ENCODE assay signal across 16 cellular contexts in the genomic region with DNA sequence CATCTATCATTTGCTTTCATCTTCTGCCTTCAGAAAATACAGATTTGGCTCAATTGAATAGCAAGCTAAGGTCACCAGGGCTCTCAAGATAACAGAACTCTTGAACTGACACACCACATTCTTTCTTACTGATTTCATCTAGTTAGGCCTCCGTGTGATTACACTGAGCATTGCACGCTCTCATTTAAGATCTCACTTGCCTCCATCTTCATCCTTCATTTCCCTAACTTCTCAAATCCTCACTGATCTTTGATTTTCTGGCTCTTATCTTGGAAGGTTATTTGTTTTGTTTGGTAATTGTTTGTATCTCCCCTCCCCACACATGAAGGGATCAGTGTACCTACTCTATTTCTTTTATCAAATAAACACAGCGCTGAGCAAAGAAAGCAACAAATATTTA. TPM values are rescaled to one million over a fixed set of nuclear protein-coding genes. Genes with fewer than 3 reads are reported as not detected.
DNase-seq lines count a peak whose midpoint lies in the region; ATAC-seq, FAIRE-seq and TF ChIP-seq lines count a peak whose summit lies in the region.
"Had no signal": no experiment of that assay in that cellular context is flagged by ENCODE, and none has a peak within 500 bp of the region (broad histone marks: within the 10 kb centered on the region; RNA-seq: fewer than 3 reads in every experiment).

No MANE protein-coding gene starts in this region.

- H3K79me1 ChIP-seq in IMR-90 (ENCODE audit: low read depth in 1 of 2, low read length in 2 of 2) (no peaks in the 10 kb centered on the region; a peak in 1 of 4 replicates), mesenchymal stem cell (replicated peaks; ENCODE audit: low read length, poor library complexity, severe bottlenecking) (peaks cover 2% of the 10 kb centered on the region)

- H3K4me3 Mint-ChIP-seq in T-helper 17 cell, result no peak overlapping the region

- H4K8ac ChIP-seq in IMR-90 (ENCODE audit: low read depth in 2 of 2, low read length in 2 of 2) (peak overlapping the region in 1 of 2 experiments; percentile 80; a peak in 2 of 4 replicates), mesenchymal stem cell (ENCODE audit: low read length) (no peak overlapping the region)

- no peak for TF ChIP-seq RAD21 in IMR-90 (IDR thresholded peaks at IDR 0.05; ENCODE audit: low read length)

- H3K4me1 Mint-ChIP-seq in T-helper 17 cell, result peaks cover 7% of the 10 kb centered on the region

- H3K27me3 ChIP-seq in IMR-90 (ENCODE audit: control insufficient read depth, insufficient read depth, low read length) (no peaks in the 10 kb centered on the region), mesenchymal stem cell (ENCODE audit: control insufficient read depth in 1 of 2, insufficient read depth in 1 of 2, low read length in 2 of 2) (no peaks in the 10 kb centered on the region)
- H3K27me3 ChIP-seq: spleen, tibial nerve had no signal

- POLR2A ChIA-PET in IMR-90 (lab: Charles Lee; ENCODE audit: unreplicated experiment), result interaction anchor here (1.0 kb wide), 1 partner anchor 38 kb away, joined by 3 read pairs; no protein-coding TSS in a partner anchor

- H2AK5ac ChIP-seq in IMR-90 (ENCODE audit: low read depth, low read length) (no peak overlapping the region), mesenchymal stem cell (ENCODE audit: low read length, severe bottlenecking) (no peak overlapping the region)

- intact Hi-C loops in IMR-90 (cut with micrococcal nuclease), result no loop called here

- H3K27ac ChIP-seq in IMR-90 (ENCODE audit: insufficient read depth, low read length) (peak overlapping the region; percentile 62; the same call in 1 of the 2 replicates), mesenchymal stem cell (ENCODE audit: low read length, poor library complexity, severe bottlenecking) (no peak overlapping the region)
- H3K27ac ChIP-seq: spleen, tibial nerve had no signal

- H2AK9ac ChIP-seq in IMR-90 (replicated peaks; ENCODE audit: low read depth, low read length, poor library complexity), result no peak overlapping the region

- FAIRE-seq in GM19239 (lab: Jason Lieb, UNC), result no peak

- H3K9ac ChIP-seq in IMR-90 (ENCODE audit: low read depth, low read length), result no peak overlapping the region; the same call in 1 of the 2 replicates
- peak overlapping the region; percentile 36 for H3K9ac ChIP-seq in mesenchymal stem cell (ENCODE audit: low read length)

- DNase-seq in AG08396 (ENCODE audit: low spot score) (peak; percentile 57), IMR-90 (peak; percentile 78), dedifferentiated amniotic fluid mesenchymal stem cell (ENCODE audit: extremely low spot score) (peak; percentile 21), mesenchymal stem cell (peak; percentile 69), T-helper 17 cell (no peak), GM19239 (ENCODE audit: insufficient read length, low spot score) (no peak)
- no peak for DNase-seq in stimulated activated naive CD4-positive, alpha-beta T cell treated with Interleukin-2 at 50 U/mL for 16 hours (lab: John Stamatoyannopoulos, UW)
- DNase-seq in activated CD8-positive, alpha-beta memory T cell treated with anti-CD3 and anti-CD28 coated beads for 24 hours, result no peak
- DNase-seq: AML-193, DND-41, head of caudate nucleus, NCI-H1436 treated with DMSO at 0.1 percent for 48 hours, NCI-H748 treated with DMSO at 0.1 percent for 48 hours, SHP77 treated with DMSO at 0.1 percent for 48 hours, spleen had no signal

- H4K20me1 ChIP-seq in IMR-90 (ENCODE audit: insufficient read depth, low read length), result no peaks in the 10 kb centered on the region

- H3K56ac ChIP-seq in IMR-90 (ENCODE audit: extremely low read depth, insufficient read depth, low read length), result peak overlapping the region; percentile 57; the same call in 1 of the 2 replicates

- H3K14ac ChIP-seq in IMR-90 (replicated peaks; ENCODE audit: low read depth, low read length), result 0 out of 2 replicates have a peak overlapping the region, but pooled peaks have one; percentile 20
- no peak overlapping the region for H3K14ac ChIP-seq in mesenchymal stem cell (ENCODE audit: low read length in 2 of 2)

- H3K18ac ChIP-seq in IMR-90 (ENCODE audit: low read depth, low read length) (peak overlapping the region; percentile 92; the same call in 1 of the 2 replicates), mesenchymal stem cell (ENCODE audit: low read depth in 1 of 2, low read length in 2 of 2) (no peak overlapping the region)

- peaks cover 16% of the 10 kb centered on the region for H3K36me3 Mint-ChIP-seq in T-helper 17 cell (ENCODE audit: low read depth)

- BruUV-seq in IMR-90 (replicated peaks; lab: Mats Ljungman, UMichigan), result no TSS peak

- no peak for TF ChIP-seq CTCF in IMR-90 (conservative IDR thresholded peaks at IDR 0.05; ENCODE audit: low read depth, low read length)

- H4K5ac ChIP-seq in IMR-90 (ENCODE audit: low read depth, low read length), result peak overlapping the region; percentile 79

- H3K4ac ChIP-seq in IMR-90 (ENCODE audit: low read depth, low read length), result peak overlapping the region; percentile 5; the same call in 1 of the 2 replicates
- H3K4ac ChIP-seq in mesenchymal stem cell (ENCODE audit: low read depth in 1 of 2, low read length in 2 of 2), result no peak overlapping the region

- in situ Hi-C loops in IMR-90 (cut with MboI; ENCODE audit: low sequenced_read_pairs), result no loop called here

- H4K91ac ChIP-seq in IMR-90 (ENCODE audit: insufficient read depth, low read depth, low read length), result 0 out of 2 replicates have a peak overlapping the region, but pooled peaks have one; percentile 3
- H4K91ac ChIP-seq in mesenchymal stem cell (ENCODE audit: low read length), result no peak overlapping the region

- no peak overlapping the region for H3K4me3 ChIP-seq in IMR-90 (ENCODE audit: insufficient read depth, low read depth, low read length)
- no peak overlapping the region for H3K4me3 ChIP-seq in mesenchymal stem cell (ENCODE audit: insufficient read depth in 1 of 2, low read depth in 1 of 2, low read length in 2 of 2)
- H3K4me3 ChIP-seq: spleen, tibial nerve had no signal

- H2BK15ac ChIP-seq in IMR-90 (ENCODE audit: low read depth, low read length), result no peak overlapping the region
- no peak overlapping the region for H2BK15ac ChIP-seq in mesenchymal stem cell (ENCODE audit: low read depth, poor library complexity, severe bottlenecking)

- H2AFZ ChIP-seq in IMR-90 (replicated peaks; ENCODE audit: low read length, poor library complexity) (no peak overlapping the region), mesenchymal stem cell (ENCODE audit: low read depth, low read length) (no peak overlapping the region)

- H2BK5ac ChIP-seq in IMR-90 (ENCODE audit: low read depth, low read length, poor library complexity, severe bottlenecking), result peak overlapping the region; percentile 97
- no peak overlapping the region for H2BK5ac ChIP-seq in mesenchymal stem cell (ENCODE audit: low read depth, low read length, poor library complexity, severe bottlenecking)

- dilution Hi-C loops in IMR-90 (cut with HindIII; ENCODE audit: low sequenced_read_pairs, unreplicated experiment), result no loop called here

- H3K9me3 ChIP-seq in IMR-90 (ENCODE audit: control insufficient read depth, insufficient read depth, low read length) (no peaks in the 10 kb centered on the region), mesenchymal stem cell (ENCODE audit: control insufficient read depth, low read length) (no peaks in the 10 kb centered on the region), T-helper 17 cell (ENCODE audit: control insufficient read depth, low read length, poor library complexity, severe bottlenecking) (no peaks in the 10 kb centered on the region)
- H3K9me3 ChIP-seq: spleen had no signal

- H3K4me2 ChIP-seq in IMR-90 (ENCODE audit: low read depth, low read length) (peak overlapping the region; percentile 85), mesenchymal stem cell (ENCODE audit: low read length, poor library complexity, severe bottlenecking) (no peak overlapping the region)

- peaks cover 6% of the 10 kb centered on the region for H3K36me3 ChIP-seq in IMR-90 (ENCODE audit: control insufficient read depth, insufficient read depth, low read length)
- H3K36me3 ChIP-seq in mesenchymal stem cell (ENCODE audit: control insufficient read depth in 1 of 2, insufficient read depth in 2 of 2, low read depth in 1 of 2, low read length in 2 of 2), result peaks cover 2 to 36% of the 10 kb centered on the region in 2 experiments

- H3K9me1 ChIP-seq in IMR-90 (ENCODE audit: insufficient read depth, low read length), result no peaks in the 10 kb centered on the region

- H3K27ac Mint-ChIP-seq in T-helper 17 cell, result no peak overlapping the region

- H3K4me1 ChIP-seq in IMR-90 (ENCODE audit: control insufficient read depth, insufficient read depth, low read length) (peaks cover 6% of the 10 kb centered on the region; the same call in 1 of the 2 replicates), mesenchymal stem cell (ENCODE audit: control insufficient read depth, insufficient read depth, low read depth, low read length) (peaks cover 3% of the 10 kb centered on the region)
- H3K4me1 ChIP-seq: spleen, tibial nerve had no signal

- no peak overlapping the region for H2BK12ac ChIP-seq in mesenchymal stem cell (ENCODE audit: low read length in 2 of 2)

- no CpG with 5 or more reads among the region's 3 CpGs for WGBS in IMR-90 (ENCODE audit: extremely low coverage in 2 of 2, insufficient read length in 1 of 2), 2 experiments
- WGBS in mesenchymal stem cell, result 10% methylated on average over 2 of the region's 3 CpGs

- TF ChIP-seq POLR2A in IMR-90 (IDR thresholded peaks at IDR 0.05; ENCODE audit: low read depth, low read length), result no peak

- H2BK120ac ChIP-seq in IMR-90 (ENCODE audit: low read depth, low read length) (peak overlapping the region; percentile 12; the same call in 1 of the 2 replicates), mesenchymal stem cell (ENCODE audit: low read depth, low read length) (no peak overlapping the region)

- H3K27me3 Mint-ChIP-seq in T-helper 17 cell, result no peaks in the 10 kb centered on the region

- ATAC-seq in IMR-90 (ENCODE audit: low read depth) (peak; percentile 98), T-helper 17 cell (no peak)

- peak overlapping the region; percentile 3; the same call in 1 of the 2 replicates for H2BK20ac ChIP-seq in IMR-90 (ENCODE audit: low read depth, low read length)

- CTCF ChIA-PET in IMR-90 (lab: Yijun Ruan, JAX), result interaction anchor here (0.5 to 0.9 kb wide), 2 partner anchors 20 to 50 kb away, joined by 3 to 5 read pairs; no protein-coding TSS in a partner anchor

- H3K23ac ChIP-seq in IMR-90 (ENCODE audit: low read depth, low read length) (no peak overlapping the region), mesenchymal stem cell (ENCODE audit: low read length in 2 of 2) (no peak overlapping the region)

TF ChIP-seq in IMR-90, 13 proteins besides CTCF, POLR2A, EP300 and RAD21:
- TF ChIP-seq CEBPB (IDR thresholded peaks at IDR 0.05; ENCODE audit: low read depth, low read length) (no peak), NFE2L2 (IDR thresholded peaks at IDR 0.05; ENCODE audit: low read depth, low read length) (no peak), BHLHE40 (IDR thresholded peaks at IDR 0.05; ENCODE audit: low read depth, low read length) (peak; percentile 8; the same call in 1 of the 2 replicates), CHD1 (IDR thresholded peaks at IDR 0.05; ENCODE audit: low read depth, low read length) (no peak)

RNA-seq across cellular contexts. Expression of a gene that starts 47.7 kb away (rescaled TPM):
- total RNA-seq in IMR-90 (2012; rRNA removed) (17.2 and 18.3 TPM in 2 replicates), T-helper 17 cell (10 to 100 TPM; 20.0 to 27.0 TPM)
- polyA plus RNA-seq in IMR-90 (2012; rRNA removed), result 10.4 and 11.5 TPM in 2 replicates
- 11.9 and 12.5 TPM in 2 replicates for polyA plus RNA-seq in IMR-90 (2012; cell fraction: cytosol; rRNA removed)
- 6.9 and 28.1 TPM in 2 replicates for polyA plus RNA-seq in IMR-90 (2012; cell fraction: nucleus; rRNA removed; ENCODE audit: low replicate concordance)
- polyA plus RNA-seq in mesenchymal stem cell (2013, experiment 1 of 2), result 68.5 TPM
- 66.9 TPM for polyA plus RNA-seq in mesenchymal stem cell (2013, experiment 2 of 2)

Comparison
In these comparisons a context has a peak if more than half of its experiments do, and no peak if none do; other contexts are left out.
1. DNase-seq: peak in AG08396 (single experiment), IMR-90 (single experiment), dedifferentiated amniotic fluid mesenchymal stem cell (single experiment) and mesenchymal stem cell (single experiment); none in T-helper 17 cell (0 of 3), GM19239 (single experiment), stimulated activated naive CD4-positive, alpha-beta T cell treated with Interleukin-2 at 50 U/mL for 16 hours (single experiment) and activated CD8-positive, alpha-beta memory T cell treated with anti-CD3 and anti-CD28 coated beads for 24 hours (single experiment).